Comparison of ENCODE assay signal across 18 cellular contexts in the genomic region with DNA sequence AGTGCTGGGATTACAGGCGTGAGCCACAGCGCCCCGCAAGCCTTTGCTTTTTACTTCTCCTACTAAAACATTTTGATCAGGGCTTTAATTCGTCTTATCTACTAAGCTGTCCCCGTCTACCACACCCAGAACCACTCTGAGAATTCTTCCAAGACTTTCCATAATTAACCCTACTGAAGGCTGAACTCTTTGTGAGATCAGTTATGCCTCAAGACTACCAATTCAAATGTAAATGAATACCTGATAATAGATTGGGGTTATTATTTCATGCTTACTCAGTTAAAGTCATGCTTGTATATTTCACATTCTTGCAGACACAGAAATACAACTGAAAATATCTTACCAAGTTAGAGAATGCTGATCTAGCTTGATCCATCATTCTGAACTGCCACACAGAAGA. TPM values are rescaled to one million over a fixed set of nuclear protein-coding genes. Genes with fewer than 3 reads are reported as not detected.
DNase-seq lines count a peak whose midpoint lies in the region; ATAC-seq and TF ChIP-seq lines count a peak whose summit lies in the region.
"Had no signal": no experiment of that assay in that cellular context is flagged by ENCODE, and none has a peak within 500 bp of the region (broad histone marks: within the 10 kb centered on the region; RNA-seq: fewer than 3 reads in every experiment).

No MANE protein-coding gene starts in this region.

- no peaks in the 10 kb centered on the region for H3K27me3 ChIP-seq in CD4-positive, CD25-positive, alpha-beta regulatory T cell (ENCODE audit: control insufficient read depth, insufficient read depth, low read length)
- H3K27me3 ChIP-seq in Karpas-422 (ENCODE audit: low read length), result no peaks in the 10 kb centered on the region
- H3K27me3 ChIP-seq: brain microvascular endothelial cell had no signal

- TF ChIP-seq POLR2A in NB4 (IDR thresholded peaks at IDR 0.05; ENCODE audit: extremely low read depth, insufficient read length), result no peak

- no peak for DNase-seq in T-helper 2 cell treated with Interferon-gamma antibody and Interleukin-4, amounts not matched to agents 5 μg/mL and 100 μg/mL, for 36 hours (ENCODE audit: low spot score)
- DNase-seq in T-helper 2 cell, result no peak
- no peak for DNase-seq in CD4-positive, CD25-positive, alpha-beta regulatory T cell
- DNase-seq in NB4 (ENCODE audit: low read depth), result no peak
- no peak for DNase-seq in activated naive CD8-positive, alpha-beta T cell treated with anti-CD3 and anti-CD28 coated beads, Interleukin-2, amount 50 U/mL, for 24 hours
- DNase-seq in Karpas-422, result no peak
- DNase-seq: 8988T, brain microvascular endothelial cell, immature natural killer cell, left ventricle myocardium superior, NCI-H1436, NCI-H524, RPMI8226, small intestine had no signal

- H3K27ac Mint-ChIP-seq in T-helper 2 cell treated with Interferon-gamma antibody and Interleukin-4, amounts not matched to agents 5 μg/mL and 100 μg/mL, for 36 hours, result peak overlapping the region; percentile 11
- peak overlapping the region; percentile 15 to 83 (median 79) for H3K27ac Mint-ChIP-seq in CD4-positive, CD25-positive, alpha-beta regulatory T cell
- H3K27ac Mint-ChIP-seq in activated naive CD8-positive, alpha-beta T cell treated with anti-CD3 and anti-CD28 coated beads, Interleukin-2, amount 50 U/mL, for 24 hours, result peak overlapping the region; percentile 23
- H3K27ac Mint-ChIP-seq: dendritic cell treated with granulocyte-macrophage colony-stimulating factor and Interleukin-4, amounts not matched to agents 40 ng/mL and 50 ng/mL, for 4 days had no signal

- no peak overlapping the region for H3K9ac ChIP-seq in Karpas-422 (ENCODE audit: low read length)

- peak overlapping the region; percentile 3 for H3K4me3 Mint-ChIP-seq in T-helper 2 cell treated with Interferon-gamma antibody and Interleukin-4, amounts not matched to agents 5 μg/mL and 100 μg/mL, for 36 hours
- peak overlapping the region; percentile 10 to 99 (median 72) for H3K4me3 Mint-ChIP-seq in CD4-positive, CD25-positive, alpha-beta regulatory T cell
- H3K4me3 Mint-ChIP-seq in activated naive CD8-positive, alpha-beta T cell treated with anti-CD3 and anti-CD28 coated beads, Interleukin-2, amount 50 U/mL, for 24 hours, result no peak overlapping the region
- H3K4me3 Mint-ChIP-seq: dendritic cell treated with granulocyte-macrophage colony-stimulating factor and Interleukin-4, amounts not matched to agents 40 ng/mL and 50 ng/mL, for 4 days; immature natural killer cell had no signal

- peaks cover 56% of the 10 kb centered on the region for H4K20me1 ChIP-seq in Karpas-422 (ENCODE audit: insufficient read depth, low read depth, low read length)

- no peaks in the 10 kb centered on the region for H3K9me3 Mint-ChIP-seq in T-helper 2 cell treated with Interferon-gamma antibody and Interleukin-4, amounts not matched to agents 5 μg/mL and 100 μg/mL, for 36 hours
- H3K9me3 Mint-ChIP-seq in CD4-positive, CD25-positive, alpha-beta regulatory T cell, result no peaks in the 10 kb centered on the region
- H3K9me3 Mint-ChIP-seq in activated naive CD8-positive, alpha-beta T cell treated with anti-CD3 and anti-CD28 coated beads, Interleukin-2, amount 50 U/mL, for 24 hours, result no peaks in the 10 kb centered on the region
- H3K9me3 Mint-ChIP-seq: dendritic cell treated with granulocyte-macrophage colony-stimulating factor and Interleukin-4, amounts not matched to agents 40 ng/mL and 50 ng/mL, for 4 days; immature natural killer cell had no signal

- no peak for TF ChIP-seq CTCF in NB4 (IDR thresholded peaks at IDR 0.05; ENCODE audit: low read depth, low read length)

- H2AFZ ChIP-seq in Karpas-422 (ENCODE audit: low read length), result no peak overlapping the region

- peaks cover 41% of the 10 kb centered on the region for H3K36me3 ChIP-seq in CD4-positive, CD25-positive, alpha-beta regulatory T cell (ENCODE audit: control insufficient read depth, insufficient read depth, low read length)
- peaks cover 55% of the 10 kb centered on the region for H3K36me3 ChIP-seq in Karpas-422 (ENCODE audit: insufficient read depth, low read length)

- no peak overlapping the region for H3K4me2 ChIP-seq in Karpas-422 (ENCODE audit: low read depth, low read length, poor library complexity, severe bottlenecking)

- no peaks in the 10 kb centered on the region for H3K9me2 ChIP-seq in Karpas-422 (replicated peaks; ENCODE audit: insufficient read depth, low read length)

- H3K27me3 Mint-ChIP-seq in T-helper 2 cell treated with Interferon-gamma antibody and Interleukin-4, amounts not matched to agents 5 μg/mL and 100 μg/mL, for 36 hours (ENCODE audit: low read depth), result no peaks in the 10 kb centered on the region
- no peaks in the 10 kb centered on the region for H3K27me3 Mint-ChIP-seq in CD4-positive, CD25-positive, alpha-beta regulatory T cell
- no peaks in the 10 kb centered on the region for H3K27me3 Mint-ChIP-seq in activated naive CD8-positive, alpha-beta T cell treated with anti-CD3 and anti-CD28 coated beads, Interleukin-2, amount 50 U/mL, for 24 hours
- H3K27me3 Mint-ChIP-seq: dendritic cell treated with granulocyte-macrophage colony-stimulating factor and Interleukin-4, amounts not matched to agents 40 ng/mL and 50 ng/mL, for 4 days had no signal

- peak overlapping the region; percentile 39 for H3K4me3 ChIP-seq in CD4-positive, CD25-positive, alpha-beta regulatory T cell (ENCODE audit: low read depth, low read length)
- peak overlapping the region; percentile 28 for H3K4me3 ChIP-seq in NB4 (ENCODE audit: low read depth, low read length)
- no peak overlapping the region for H3K4me3 ChIP-seq in Karpas-422 (ENCODE audit: low read length)

- no peak for ATAC-seq in CD4-positive, CD25-positive, alpha-beta regulatory T cell (ENCODE audit: low read depth in 2 of 2)
- ATAC-seq in activated naive CD8-positive, alpha-beta T cell treated with anti-CD3 and anti-CD28 coated beads, Interleukin-2, amount 50 U/mL, for 24 hours, result no peak
- ATAC-seq in GM21515 (IDR thresholded peaks at IDR 0.05; ENCODE audit: unreplicated experiment) (no peak), GM19324 (IDR thresholded peaks at IDR 0.05; ENCODE audit: low FRiP score, unreplicated experiment) (no peak)
- ATAC-seq: left ventricle myocardium superior, SK-N-SH treated with all-trans-retinoic acid at 6 μM for 48 hours had no signal

- peaks cover 40% of the 10 kb centered on the region for H3K4me1 Mint-ChIP-seq in T-helper 2 cell treated with Interferon-gamma antibody and Interleukin-4, amounts not matched to agents 5 μg/mL and 100 μg/mL, for 36 hours (ENCODE audit: low read depth)
- peaks cover 21 to 67% (median 48%) of the 10 kb centered on the region in 4 donors for H3K4me1 Mint-ChIP-seq in CD4-positive, CD25-positive, alpha-beta regulatory T cell
- H3K4me1 Mint-ChIP-seq in activated naive CD8-positive, alpha-beta T cell treated with anti-CD3 and anti-CD28 coated beads, Interleukin-2, amount 50 U/mL, for 24 hours, result peaks cover 45% of the 10 kb centered on the region

- H3K79me2 ChIP-seq in Karpas-422 (ENCODE audit: low read length), result peaks cover 94% of the 10 kb centered on the region

- peak overlapping the region; percentile 67 for H3K27ac ChIP-seq in CD4-positive, CD25-positive, alpha-beta regulatory T cell (ENCODE audit: insufficient read depth, low read length, poor library complexity, severe bottlenecking)
- no peak overlapping the region for H3K27ac ChIP-seq in Karpas-422 (ENCODE audit: low read length)
- H3K27ac ChIP-seq: brain microvascular endothelial cell had no signal

- no peaks in the 10 kb centered on the region for H3K9me3 ChIP-seq in CD4-positive, CD25-positive, alpha-beta regulatory T cell (ENCODE audit: control insufficient read depth in 2 of 2, low read length in 2 of 2)
- no peaks in the 10 kb centered on the region for H3K9me3 ChIP-seq in Karpas-422 (ENCODE audit: low read length)

- peaks cover 53% of the 10 kb centered on the region for H3K4me1 ChIP-seq in CD4-positive, CD25-positive, alpha-beta regulatory T cell (ENCODE audit: control insufficient read depth, insufficient read depth, low read length, poor library complexity, severe bottlenecking)
- H3K4me1 ChIP-seq in Karpas-422 (ENCODE audit: low read length), result peaks cover 52% of the 10 kb centered on the region

- H3K36me3 Mint-ChIP-seq in T-helper 2 cell treated with Interferon-gamma antibody and Interleukin-4, amounts not matched to agents 5 μg/mL and 100 μg/mL, for 36 hours (ENCODE audit: low read depth), result peaks cover 67% of the 10 kb centered on the region
- peaks cover 30% of the 10 kb centered on the region for H3K36me3 Mint-ChIP-seq in CD4-positive, CD25-positive, alpha-beta regulatory T cell
- H3K36me3 Mint-ChIP-seq in activated naive CD8-positive, alpha-beta T cell treated with anti-CD3 and anti-CD28 coated beads, Interleukin-2, amount 50 U/mL, for 24 hours (ENCODE audit: low read depth), result peaks cover 73% of the 10 kb centered on the region

RNA-seq across cellular contexts. Expression of gene TFRC, which starts 5.2 kb away (rescaled TPM):
- total RNA-seq in CD4-positive, CD25-positive, alpha-beta regulatory T cell, result 356 TPM
- 10 to 100 TPM; 21.5 to 36.9 (median 28.7) TPM for polyA plus RNA-seq in CD4-positive, CD25-positive, alpha-beta regulatory T cell
- 105 and 111 TPM in 2 replicates for total RNA-seq in Karpas-422 (2014; rRNA removed; shearing (Covaris generic); ENCODE audit: low replicate concordance)

Comparison
In these comparisons a context has a peak if more than half of its experiments do, and no peak if none do; other contexts are left out.
1. H3K27ac Mint-ChIP-seq: peak in every context shown above with its lines; median percentile 79 in CD4-positive, CD25-positive, alpha-beta regulatory T cell; 23 in activated naive CD8-positive, alpha-beta T cell treated with anti-CD3 and anti-CD28 coated beads, Interleukin-2, amount 50 U/mL, for 24 hours; 11 in T-helper 2 cell treated with Interferon-gamma antibody and Interleukin-4, amounts not matched to agents 5 μg/mL and 100 μg/mL, for 36 hours.